ENCODE assay signal across 23 cellular contexts in genomic region chr19:31121501-31121900, GRCh38.
"Had no signal": no experiment of that assay in that cellular context is flagged by ENCODE, and none has a peak within 500 bp of the region (broad histone marks: within the 10 kb centered on the region; RNA-seq: fewer than 3 reads in every experiment).

No MANE protein-coding gene starts in this region.

- H3K9ac ChIP-seq: KMS-11, SK-N-SH had no signal

- H3K4me2 ChIP-seq: KMS-11, SK-N-SH had no signal

- H3K4me1 ChIP-seq: body of pancreas, breast epithelium had no signal

- DNase-seq: activated CD4-positive, alpha-beta T cell treated with anti-CD3 and anti-CD28 coated beads, Interleukin-2, amount 10 ng/mL, durations not matched to agents 7 days and 5 days; activated CD4-positive, alpha-beta T cell treated with anti-CD3 and anti-CD28 coated beads, Interleukin-2, amount 50 U/mL, for 48 hours; activated CD8-positive, alpha-beta T cell treated with anti-CD3 and anti-CD28 coated beads, Interleukin-2, amount 10 ng/mL, durations not matched to agents 7 days and 5 days; activated gamma-delta T cell; activated naive CD4-positive, alpha-beta T cell treated with Interleukin-2 at 50 U/mL for 16 hours; activated naive CD8-positive, alpha-beta T cell treated with anti-CD3 and anti-CD28 coated beads, Interleukin-2, amount 10 ng/mL, durations not matched to agents 7 days and 5 days; activated T-cell treated with anti-CD3 and anti-CD28 coated beads, Interleukin-2, amount 50 U/mL, for 24 hours; body of pancreas; caudate nucleus; NCI-H1092 treated with DMSO at 0.1 percent for 48 hours; NCI-H1436; NCI-H1694; NCI-H1930; NCI-H345; NCI-H524 treated with DMSO at 0.1 percent for 48 hours; SHP77; SJCRH30; SK-N-SH had no signal

- H3K4me3 ChIP-seq: body of pancreas, breast epithelium, SJCRH30 had no signal

- FAIRE-seq: astrocyte, TTC549 had no signal

- ATAC-seq: activated CD8-positive, alpha-beta T cell treated with anti-CD3 and anti-CD28 coated beads, Interleukin-2, amount 10 ng/mL, durations not matched to agents 7 days and 5 days; body of pancreas; Panc1 had no signal

- H3K9me3 ChIP-seq: body of pancreas, breast epithelium, SJCRH30, SK-N-SH had no signal

- H3K27ac ChIP-seq: body of pancreas, breast epithelium, KMS-11, SJCRH30 had no signal

- H3K27me3 ChIP-seq: body of pancreas, breast epithelium, SJCRH30 had no signal

- H3K36me3 ChIP-seq: breast epithelium, SJCRH30 had no signal
